14 cellular contexts compared by ENCODE assay signal in the genomic region with DNA sequence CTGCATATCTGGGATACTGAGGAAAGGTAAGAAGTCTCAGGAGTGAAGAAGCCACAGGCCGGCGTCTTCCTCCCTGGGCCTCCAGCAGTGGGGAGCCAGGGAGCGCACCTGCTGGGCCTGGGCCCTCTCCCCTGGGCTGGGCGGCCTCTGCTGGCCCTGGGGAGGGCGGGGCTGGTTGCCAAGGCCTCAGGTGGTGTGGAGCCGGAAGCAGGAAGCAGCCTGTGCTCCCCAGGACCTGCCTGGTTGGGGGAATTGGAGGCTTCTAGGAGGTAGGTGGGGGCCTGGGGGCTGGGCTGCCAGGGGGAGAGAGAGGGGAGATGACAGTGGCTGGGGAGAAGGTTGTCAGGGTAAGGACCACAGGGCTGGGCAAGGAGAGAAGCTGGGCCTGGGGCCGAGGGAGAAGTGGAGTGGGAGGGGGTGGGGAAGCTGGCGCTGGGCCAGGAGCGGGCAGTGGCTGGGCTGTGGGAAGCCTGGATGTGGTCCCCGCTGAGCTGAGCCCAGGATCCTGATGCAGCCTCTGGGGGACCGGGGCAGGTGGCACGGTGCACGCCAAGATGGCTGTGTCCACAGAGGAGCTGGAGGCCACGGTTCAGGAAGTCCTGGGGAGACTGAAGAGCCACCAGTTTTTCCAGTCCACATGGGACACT. TPM values are rescaled to one million over a fixed set of nuclear protein-coding genes. Genes with fewer than 3 reads are reported as not detected.
DNase-seq lines count a peak whose midpoint lies in the region; ATAC-seq and TF ChIP-seq lines count a peak whose summit lies in the region.
"Had no signal": no experiment of that assay in that cellular context is flagged by ENCODE, and none has a peak within 500 bp of the region (broad histone marks: within the 10 kb centered on the region; RNA-seq: fewer than 3 reads in every experiment).

A gene with protein sequence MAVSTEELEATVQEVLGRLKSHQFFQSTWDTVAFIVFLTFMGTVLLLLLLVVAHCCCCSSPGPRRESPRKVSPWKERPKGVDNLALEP (plus strand): TSS at position 189 of the 647 bp plus-strand sequence. CDS start 366 bp downstream, at position 555.

- DNase-seq in NCI-H2171 treated with DMSO at 0.1 percent for 48 hours (lab: John Stamatoyannopoulos, UW) (peak; percentile 27), NCI-H2171 (lab: John Stamatoyannopoulos, UW) (no peak), NCI-H69 (lab: John Stamatoyannopoulos, UW) (peak; percentile 94), foreskin keratinocyte (no peak), upper lobe of left lung (peak; percentile 81 to 84), NCI-H524 treated with DMSO at 0.1 percent for 48 hours (lab: John Stamatoyannopoulos, UW) (no peak)
- no peak for DNase-seq in activated CD8-positive, alpha-beta memory T cell treated with anti-CD3 and anti-CD28 coated beads, Interleukin-2, amount 50 U/mL, for 4 hours
- DNase-seq in activated CD4-positive, alpha-beta memory T cell treated with anti-CD3 and anti-CD28 coated beads, Interleukin-2, amount 10 ng/mL, durations not matched to agents 7 days and 5 days = no peak
- DNase-seq: activated CD4-positive, alpha-beta T cell treated with anti-CD3 and anti-CD28 coated beads, Interleukin-2, amount 50 U/mL, for 48 hours; activated naive CD4-positive, alpha-beta T cell; Karpas-422 had no signal

- H3K4me3 Mint-ChIP-seq in activated CD4-positive, alpha-beta memory T cell treated with anti-CD3 and anti-CD28 coated beads, Interleukin-2, amount 10 ng/mL, durations not matched to agents 7 days and 5 days = no peak within 1 kb of the TSS

- TF ChIP-seq POLR2A in upper lobe of left lung (IDR thresholded peaks at IDR 0.05) = no peak

- H3K4me1 ChIP-seq in foreskin keratinocyte (peaks cover 2% of the 10 kb centered on the region), upper lobe of left lung (peaks cover 0 to 5% (median 4%) of the 10 kb centered on the region in 4 donors)

- peak within 1 kb of the TSS in 3 of 4 donors; percentile 25 to 43 (median 40) for H3K4me3 ChIP-seq in upper lobe of left lung
- H3K4me3 ChIP-seq: A549 had no signal

- no peak for TF ChIP-seq EP300 in upper lobe of left lung (IDR thresholded peaks at IDR 0.05)

- no peak within 1 kb of the TSS for H3K27ac Mint-ChIP-seq in activated CD4-positive, alpha-beta memory T cell treated with anti-CD3 and anti-CD28 coated beads, Interleukin-2, amount 10 ng/mL, durations not matched to agents 7 days and 5 days

- no peak within 1 kb of the TSS for H3K27ac ChIP-seq in foreskin keratinocyte
- peak within 1 kb of the TSS in 2 of 4 donors; percentile 27 to 68 for H3K27ac ChIP-seq in upper lobe of left lung
- H3K27ac ChIP-seq: A549 had no signal

- H3K4me1 Mint-ChIP-seq in activated CD4-positive, alpha-beta memory T cell treated with anti-CD3 and anti-CD28 coated beads, Interleukin-2, amount 10 ng/mL, durations not matched to agents 7 days and 5 days = peaks cover 8% of the 10 kb centered on the region

- TF ChIP-seq CTCF in foreskin keratinocyte (conservative IDR thresholded peaks at IDR 0.05) (no peak), upper lobe of left lung (IDR thresholded peaks at IDR 0.05) (no peak)

- H3K9me3 ChIP-seq in upper lobe of left lung = no peaks in the 10 kb centered on the region
- H3K9me3 ChIP-seq: A549 had no signal

- no peaks in the 10 kb centered on the region for H3K27me3 Mint-ChIP-seq in activated CD4-positive, alpha-beta memory T cell treated with anti-CD3 and anti-CD28 coated beads, Interleukin-2, amount 10 ng/mL, durations not matched to agents 7 days and 5 days

- CTCF ChIA-PET in activated CD4-positive, alpha-beta memory T cell treated with anti-CD3 and anti-CD28 coated beads, Interleukin-2, amount 10 ng/mL, durations not matched to agents 7 days and 5 days (lab: Charles Lee) = no interaction called here

- 70 to 73% methylated on average over 10 of the region's 14 CpGs for WGBS in upper lobe of left lung, 2 donors

- H3K27me3 ChIP-seq in foreskin keratinocyte (no peaks in the 10 kb centered on the region), upper lobe of left lung (no peaks in the 10 kb centered on the region)

- no peaks in the 10 kb centered on the region for H3K36me3 Mint-ChIP-seq in activated CD4-positive, alpha-beta memory T cell treated with anti-CD3 and anti-CD28 coated beads, Interleukin-2, amount 10 ng/mL, durations not matched to agents 7 days and 5 days (ENCODE audit: low read depth)

- POLR2A ChIA-PET in activated CD4-positive, alpha-beta memory T cell treated with anti-CD3 and anti-CD28 coated beads, Interleukin-2, amount 10 ng/mL, durations not matched to agents 7 days and 5 days (lab: Charles Lee) = interaction anchor here (0.6 kb wide), 1 partner anchor 23 kb away, joined by 3 read pairs; no protein-coding TSS in a partner anchor

- H3K36me3 ChIP-seq in upper lobe of left lung = peaks cover 0 to 21% (median 9%) of the 10 kb centered on the region in 4 donors

- no peaks in the 10 kb centered on the region for H3K9me3 Mint-ChIP-seq in activated CD4-positive, alpha-beta memory T cell treated with anti-CD3 and anti-CD28 coated beads, Interleukin-2, amount 10 ng/mL, durations not matched to agents 7 days and 5 days

- ATAC-seq in foreskin keratinocyte (peak; percentile 68), upper lobe of left lung (ENCODE audit: low FRiP score in 2 of 2) (peak; percentile 42 to 64)
- ATAC-seq: A549, sciatic nerve had no signal

RNA-seq across cellular contexts. Expression of the gene that starts here (rescaled TPM):
- total RNA-seq in foreskin keratinocyte (47.9 and 80.8 TPM in 2 replicates), upper lobe of left lung (10 to 100 TPM in 5 of 6 donors, 1 to 10 TPM in 1; 5.2 to 71.0 (median 36.6) TPM)
- 77.8 and 118 TPM in 2 replicates for polyA plus RNA-seq in foreskin keratinocyte
- not detected for total RNA-seq in activated CD4-positive, alpha-beta memory T cell treated with anti-CD3 and anti-CD28 coated beads, Interleukin-2, amount 10 ng/mL, durations not matched to agents 7 days and 5 days
- total RNA-seq: sciatic nerve; T-helper 2 cell treated with Interferon-gamma antibody and Interleukin-4, amounts not matched to agents 100 ng/mL and 5 ng/mL, for 36 hours had no signal
- polyA plus RNA-seq: A549 had no signal

Comparison
In these comparisons a context has a peak if more than half of its experiments do, and no peak if none do; other contexts are left out.
1. RNA of the gene that starts here (total RNA-seq): 47.9 to 80.8 TPM in foreskin keratinocyte and 5.2 to 71.0 TPM in upper lobe of left lung; not detected in activated CD4-positive, alpha-beta memory T cell treated with anti-CD3 and anti-CD28 coated beads, Interleukin-2, amount 10 ng/mL, durations not matched to agents 7 days and 5 days; every median in the first group is over 4 times any median in the second.
2. DNase-seq: peak in NCI-H2171 treated with DMSO at 0.1 percent for 48 hours (single experiment), NCI-H69 (single experiment) and upper lobe of left lung (2 of 2); none in NCI-H2171 (single experiment), foreskin keratinocyte (0 of 2), activated CD8-positive, alpha-beta memory T cell treated with anti-CD3 and anti-CD28 coated beads, Interleukin-2, amount 50 U/mL, for 4 hours (single experiment), activated CD4-positive, alpha-beta memory T cell treated with anti-CD3 and anti-CD28 coated beads, Interleukin-2, amount 10 ng/mL, durations not matched to agents 7 days and 5 days (single experiment) and NCI-H524 treated with DMSO at 0.1 percent for 48 hours (single experiment).